In genomic region chr9:133149130-133150015, GRCh38 we compare ENCODE assay signal across 8 cellular contexts. TPM values are rescaled to one million over a fixed set of nuclear protein-coding genes. Genes with fewer than 3 reads are reported as not detected.
DNase-seq lines count a peak whose midpoint lies in the region; ATAC-seq, FAIRE-seq and TF ChIP-seq lines count a peak whose summit lies in the region.

No MANE protein-coding gene starts in this region.

- H4K20me1 ChIP-seq in H1 (replicated peaks in 1 of 2; ENCODE audit: control insufficient read depth in 1 of 2, insufficient read depth in 2 of 2, low read length in 2 of 2): peaks cover 10 to 23% of the 10 kb centered on the region in 2 experiments

- no peak overlapping the region for H2BK20ac ChIP-seq in H1 (ENCODE audit: low read length)

- H3K14ac ChIP-seq in H1 (ENCODE audit: insufficient read length): no peak overlapping the region

- peak in 2 of 3 experiments; percentile 1 to 14; a peak in 1 of 4 replicates for TF ChIP-seq CTCF in H1 (IDR thresholded peaks at IDR 0.05; ENCODE audit: control extremely low read depth in 1 of 3, insufficient read depth in 1 of 3, low read depth in 1 of 3, low read length in 3 of 3)

- POLR2A ChIA-PET in H1 (lab: Charles Lee; ENCODE audit: partially characterized antibody): interaction anchor here (0.9 to 3.7 kb wide), 6 partner anchors 9 to 198 kb away, joined by 3 to 13 read pairs (median 6); partner anchors contain the start of genes MED22 and RPL7A

- peak overlapping the region; percentile 91 for H4K91ac ChIP-seq in H1 (replicated peaks; ENCODE audit: insufficient read length, low read length)

- peak; percentile 66 for ATAC-seq in GM19397 (IDR thresholded peaks at IDR 0.05; ENCODE audit: unreplicated experiment)
- ATAC-seq in HG03521 (IDR thresholded peaks at IDR 0.05; ENCODE audit: unreplicated experiment): peak; percentile 58

- peaks cover 12% of the 10 kb centered on the region for H3K23me2 ChIP-seq in H1 (ENCODE audit: low read depth, low read length)

- no peaks in the 10 kb centered on the region for H3K79me1 ChIP-seq in H1 (ENCODE audit: low read depth, low read length)

- H4K8ac ChIP-seq in H1 (ENCODE audit: extremely low read depth, insufficient read depth, low read length): peak overlapping the region; percentile 73; the same call in 1 of the 2 replicates

- no peak overlapping the region for H2AK5ac ChIP-seq in H1 (ENCODE audit: low read depth, low read length)

- 6% methylated on average over 49 of the region's 95 CpGs; no CpG with 5 or more reads in 1 of the 2 experiments for WGBS in H1 (ENCODE audit: extremely low coverage in 1 of 2, insufficient coverage in 1 of 2, insufficient read length in 1 of 2, insufficient replicate concordance in 2 of 2, low coverage in 1 of 2, low lambda C conversion rate in 2 of 2, missing lambda C conversion rate in 1 of 2), 2 experiments

- H2AFZ ChIP-seq in H1 (ENCODE audit: low read length): peak overlapping the region; percentile 82; the same call in 1 of the 2 replicates

- peak overlapping the region; percentile 78 for H3K18ac ChIP-seq in H1 (ENCODE audit: extremely low read depth, low read length)

- no peaks in the 10 kb centered on the region for H3K79me2 ChIP-seq in H1 (ENCODE audit: control insufficient read depth in 1 of 2, insufficient read depth in 2 of 2, low read length in 2 of 2)

- H2BK12ac ChIP-seq in H1 (ENCODE audit: low read depth, low read length): no peak overlapping the region

- H4K5ac ChIP-seq in H1 (ENCODE audit: insufficient read length, low read depth, low read length): peak overlapping the region; percentile 77

- peak; percentile 95 for DNase-seq in COLO829 (ENCODE audit: low spot score)
- DNase-seq in NCI-H82 treated with DMSO at 0.1 percent for 48 hours (lab: John Stamatoyannopoulos, UW; ENCODE audit: unreplicated experiment): peak; percentile 38
- DNase-seq in activated CD8-positive, alpha-beta memory T cell treated with anti-CD3 and anti-CD28 coated beads for 1 hour (ENCODE audit: extremely low read depth in 1 of 2, low read depth in 1 of 2): peak; percentile 46 to 67
- peak; percentile 73 to 90 for DNase-seq in H1 (ENCODE audit: low read depth in 1 of 2, low spot score in 2 of 2)
- DNase-seq in mesenteric fat pad (ENCODE audit: low spot score): peak; percentile 96
- DNase-seq in stimulated activated CD8-positive, alpha-beta memory T cell treated with anti-CD3 and anti-CD28 coated beads, Interleukin-15, amount 100 ng/mL, for 48 hours (ENCODE audit: low read depth in 2 of 2): peak; percentile 78 to 80

- no peaks in the 10 kb centered on the region for H3K9me3 ChIP-seq in H1 (ENCODE audit: insufficient read depth in 2 of 2, low read depth in 1 of 2, low read length in 1 of 2)

- peak overlapping the region; percentile 85 to 92 for H3K4me2 ChIP-seq in H1 (ENCODE audit: insufficient read depth in 1 of 2, low read depth in 2 of 2, low read length in 2 of 2)

- H3K27me3 ChIP-seq in H1 (replicated peaks in 1 of 4; ENCODE audit: control insufficient read depth in 3 of 4, extremely low read depth in 1 of 4, insufficient read depth in 3 of 4, low read length in 3 of 4): peaks cover 0 to 11% (median 0%) of the 10 kb centered on the region in 4 experiments; a peak in 2 of 7 replicates

- H3K36me3 ChIP-seq in H1 (ENCODE audit: control insufficient read depth in 2 of 4, insufficient read depth in 4 of 4, low read length in 3 of 4): no peaks in the 10 kb centered on the region

- no peak for TF ChIP-seq EP300 in H1 (IDR thresholded peaks at IDR 0.05; ENCODE audit: borderline replicate concordance in 1 of 2, low read depth in 2 of 2, low read length in 2 of 2)

- H3K56ac ChIP-seq in H1 (replicated peaks; ENCODE audit: insufficient read length, low read depth, low read length): no peak overlapping the region

- no peak overlapping the region; the same call in 1 of the 2 replicates for H3K27ac ChIP-seq in H1 (ENCODE audit: low read depth, low read length)

- H2BK120ac ChIP-seq in H1 (replicated peaks; ENCODE audit: low read depth, low read length): no peak overlapping the region

- H3K9ac ChIP-seq in H1 (replicated peaks in 1 of 4; ENCODE audit: extremely low read depth in 1 of 4, low read depth in 3 of 4, low read length in 3 of 4): peak overlapping the region; percentile 9 to 95 (median 85); a peak in 6 of 7 replicates

- H3K4me1 ChIP-seq in H1 (replicated peaks in 1 of 4; ENCODE audit: control insufficient read depth in 3 of 4, insufficient read depth in 4 of 4, low read length in 3 of 4): peaks cover 0 to 15% (median 11%) of the 10 kb centered on the region in 4 experiments; a peak in 5 of 7 replicates

- H2BK5ac ChIP-seq in H1 (ENCODE audit: low read depth, low read length): no peak overlapping the region

- CTCF ChIA-PET in H1 (lab: Charles Lee; ENCODE audit: partially characterized antibody): interaction anchor here (0.6 to 11.7 kb wide), 3 partner anchors 39 to 101 kb away, joined by 3 to 337 read pairs (median 3); no protein-coding TSS in a partner anchor

- peak overlapping the region; percentile 46; the same call in 1 of the 2 replicates for H2BK15ac ChIP-seq in H1 (ENCODE audit: low read length)

- FAIRE-seq in H1 (lab: Jason Lieb, UNC): no peak

- H3K4me3 ChIP-seq in H1 (ENCODE audit: extremely low read depth in 1 of 4, insufficient read depth in 2 of 4, low read depth in 3 of 4, low read length in 4 of 4): peak overlapping the region; percentile 73 to 82 (median 76)

- no peak overlapping the region for H3K23ac ChIP-seq in H1 (ENCODE audit: insufficient read length)

- TF ChIP-seq POLR2A in H1 (IDR thresholded peaks at IDR 0.05; ENCODE audit: control extremely low read depth in 1 of 2, low read depth in 2 of 2, low read length in 2 of 2): no peak; a peak in 2 of 3 replicates

- peak overlapping the region; percentile 96 for H3K4ac ChIP-seq in H1 (replicated peaks; ENCODE audit: insufficient read length, low read depth, low read length)

- 0 out of 4 replicates have a peak, but pooled peaks of 1 of the 2 experiments have one; percentile 6 for TF ChIP-seq RAD21 in H1 (IDR thresholded peaks at IDR 0.05 in 1 of 2, conservative IDR thresholded peaks at IDR 0.05 in 1 of 2; ENCODE audit: low read depth in 2 of 2, low read length in 2 of 2)

TF ChIP-seq in H1, 55 proteins besides CTCF, POLR2A, EP300 and RAD21 (continues in another document):
- TF ChIP-seq RNF2 (IDR thresholded peaks at IDR 0.05; ENCODE audit: borderline replicate concordance, low read depth, low read length, missing control alignments, poor library complexity, severe bottlenecking) (no peak), TAF7 (optimal IDR thresholded peaks at IDR 0.05; ENCODE audit: borderline replicate concordance, low read depth, low read length) (peak; percentile 56), FOSL1 (IDR thresholded peaks at IDR 0.05; ENCODE audit: insufficient read depth, low read depth, low read length) (0 out of 2 replicates have a peak, but pooled peaks have one; percentile 2), SP4 (IDR thresholded peaks at IDR 0.05; ENCODE audit: low read length) (0 out of 2 replicates have a peak, but pooled peaks have one; percentile 46), CTBP2 (IDR thresholded peaks at IDR 0.05; ENCODE audit: borderline replicate concordance, insufficient read depth, insufficient read length, low read length) (no peak), USF2 (IDR thresholded peaks at IDR 0.05; ENCODE audit: low read length) (peak; percentile 69), PHF8 (conservative IDR thresholded peaks at IDR 0.05; ENCODE audit: low read depth, low read length) (peak; percentile 40; the same call in 1 of the 2 replicates), CHD2 (IDR thresholded peaks at IDR 0.05; ENCODE audit: low read length) (no peak)

RNA-seq across cellular contexts. Expression of gene GBGT1, which starts 14.3 kb away (rescaled TPM):
- 9.7 and 10.0 TPM in 2 replicates for total RNA-seq in H1 (2021; fragmentation: NEBNext Ultra II Directional; extraction: Animal tissue kit (Norgen Biotek cat#: 25700))
- polyA plus RNA-seq in H1 (2011; rRNA removed): 7.1 and 10.1 TPM in 2 replicates
- polyA plus RNA-seq in H1 (2011; cell fraction: cytosol; rRNA removed): 7.0 TPM
- 15.2 TPM for polyA plus RNA-seq in H1 (2011; cell fraction: nucleus; rRNA removed)
- 6.5 to 7.7 TPM (median 6.9 TPM) in 4 replicates for polyA plus RNA-seq in H1 (2012, experiment 1 of 2)
- polyA plus RNA-seq in H1 (2012, experiment 2 of 2): 6.9 TPM
- polyA plus RNA-seq in H1 (2013, experiment 1 of 2): 8.6 TPM
- 9.1 TPM for polyA plus RNA-seq in H1 (2013, experiment 2 of 2)
- 11.3 and 17.4 TPM in 2 replicates for polyA minus RNA-seq in H1 (2011; rRNA and poly(A)+ RNA removed)
- 10.6 TPM for polyA minus RNA-seq in H1 (2011; cell fraction: cytosol; rRNA and poly(A)+ RNA removed)
- polyA minus RNA-seq in H1 (2011; cell fraction: nucleus; rRNA and poly(A)+ RNA removed): 21.7 TPM
- 25.1 TPM for total RNA-seq in mesenteric fat pad

RNA-seq across cellular contexts. Expression of gene RALGDS, which starts 28.3 kb away (rescaled TPM):
- total RNA-seq in H1 (2021; fragmentation: NEBNext Ultra II Directional; extraction: Animal tissue kit (Norgen Biotek cat#: 25700)): 11.2 and 14.5 TPM in 2 replicates
- polyA plus RNA-seq in H1 (2011; rRNA removed): 25.5 and 29.3 TPM in 2 replicates
- polyA plus RNA-seq in H1 (2011; cell fraction: cytosol; rRNA removed): 25.4 TPM
- polyA plus RNA-seq in H1 (2011; cell fraction: nucleus; rRNA removed): 97.4 TPM
- 10.5 to 21.5 TPM (median 17.2 TPM) in 4 replicates for polyA plus RNA-seq in H1 (2012, experiment 1 of 2)
- polyA plus RNA-seq in H1 (2012, experiment 2 of 2): 11.7 TPM
- polyA plus RNA-seq in H1 (2013, experiment 1 of 2): 11.4 TPM
- 9.4 TPM for polyA plus RNA-seq in H1 (2013, experiment 2 of 2)
- 12.6 and 14.4 TPM in 2 replicates for polyA minus RNA-seq in H1 (2011; rRNA and poly(A)+ RNA removed)
- 11.3 TPM for polyA minus RNA-seq in H1 (2011; cell fraction: cytosol; rRNA and poly(A)+ RNA removed)
- 19.7 TPM for polyA minus RNA-seq in H1 (2011; cell fraction: nucleus; rRNA and poly(A)+ RNA removed)
- 58.4 TPM for total RNA-seq in mesenteric fat pad

RNA-seq across cellular contexts. Expression of gene OBP2B, which starts 59.7 kb away (rescaled TPM):
- not detected in 2 replicates for total RNA-seq in H1 (2021; fragmentation: NEBNext Ultra II Directional; extraction: Animal tissue kit (Norgen Biotek cat#: 25700))
- polyA plus RNA-seq in H1 (2011; rRNA removed): not detected in 2 replicates
- not detected for polyA plus RNA-seq in H1 (2011; cell fraction: cytosol; rRNA removed)
- not detected for polyA plus RNA-seq in H1 (2011; cell fraction: nucleus; rRNA removed)
- polyA plus RNA-seq in H1 (2012, experiment 1 of 2): not detected in 4 replicates
- polyA plus RNA-seq in H1 (2012, experiment 2 of 2): not detected
- not detected for polyA plus RNA-seq in H1 (2013, experiment 1 of 2)
- polyA plus RNA-seq in H1 (2013, experiment 2 of 2): not detected
- not detected in 2 replicates for polyA minus RNA-seq in H1 (2011; rRNA and poly(A)+ RNA removed)
- polyA minus RNA-seq in H1 (2011; cell fraction: cytosol; rRNA and poly(A)+ RNA removed): not detected
- polyA minus RNA-seq in H1 (2011; cell fraction: nucleus; rRNA and poly(A)+ RNA removed): not detected
- total RNA-seq in mesenteric fat pad: not detected

Comparison
In these comparisons a context has a peak if more than half of its experiments do, and no peak if none do; other contexts are left out.
1. DNase-seq: peak in every context shown above with its lines; median percentile 96 in mesenteric fat pad; 95 in COLO829; 82 in H1; 79 in stimulated activated CD8-positive, alpha-beta memory T cell treated with anti-CD3 and anti-CD28 coated beads, Interleukin-15, amount 100 ng/mL, for 48 hours; 56 in activated CD8-positive, alpha-beta memory T cell treated with anti-CD3 and anti-CD28 coated beads for 1 hour; 38 in NCI-H82 treated with DMSO at 0.1 percent for 48 hours.